In the genomic region with DNA sequence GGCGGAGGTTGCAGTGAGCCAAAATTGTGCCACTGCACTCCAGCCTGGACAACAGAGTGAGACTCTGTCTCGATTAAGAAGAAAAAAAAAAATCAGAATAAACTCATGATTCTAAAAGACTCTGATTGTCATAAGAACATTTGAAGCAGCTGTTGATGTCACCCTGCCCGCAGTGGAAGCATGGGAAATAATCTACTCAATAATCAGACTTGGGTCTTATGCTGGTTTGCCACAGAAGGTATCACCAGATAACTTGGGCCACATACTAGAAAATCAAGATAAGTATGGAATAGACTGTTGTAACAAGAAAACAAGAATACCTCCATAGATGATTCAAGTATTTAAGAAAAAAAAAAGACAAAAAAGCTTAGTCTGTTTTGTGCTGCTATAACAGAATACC, we compare ENCODE assay signal across 9 cellular contexts. TPM values are rescaled to one million over a fixed set of nuclear protein-coding genes. Genes with fewer than 3 reads are reported as not detected.
"Had no signal": no experiment of that assay in that cellular context is flagged by ENCODE, and none has a peak within 500 bp of the region (broad histone marks: within the 10 kb centered on the region; RNA-seq: fewer than 3 reads in every experiment).

No MANE protein-coding gene starts in this region.

- H3K27ac ChIP-seq: HL-60 had no signal

- FAIRE-seq: HepG2, HTR-8/SVneo had no signal

- ATAC-seq: HepG2 had no signal

- DNase-seq: IMR-90, KBM-7, KG1 had no signal

RNA-seq across cellular contexts. Expression of a gene that starts 8.2 kb away (rescaled TPM):
- total RNA-seq: HepG2, HT-29, HT1080 had no signal
- polyA plus RNA-seq: HepG2, IgD-negative memory B cell had no signal

RNA-seq across cellular contexts. Expression of a gene that starts 52.5 kb away (rescaled TPM):
- total RNA-seq: HepG2, HT-29, HT1080, IMR-90 had no signal
- polyA plus RNA-seq: HepG2, IgD-negative memory B cell, IMR-90 had no signal
